ENCODE assay signal across 8 cellular contexts in genomic region chr2:156399950-156400703, GRCh38. TPM values are rescaled to one million over a fixed set of nuclear protein-coding genes. Genes with fewer than 3 reads are reported as not detected.
A peak's percentile ranks its signal among the peaks of the same experiment; 100 is the strongest.
DNase-seq lines count a peak whose midpoint lies in the region; ATAC-seq and TF ChIP-seq lines count a peak whose summit lies in the region.

No MANE protein-coding gene starts in this region.

- no TSS peak for BruUV-seq in Panc1 (replicated peaks; lab: Mats Ljungman, UMichigan)

- H3K27me3 ChIP-seq in Panc1 (ENCODE audit: control insufficient read depth, insufficient read depth, low read length) (no peaks in the 10 kb centered on the region), body of pancreas (no peaks in the 10 kb centered on the region)

- ATAC-seq in GM21447 (IDR thresholded peaks at IDR 0.05; ENCODE audit: unreplicated experiment) (peak; percentile 37), Panc1 (peak; percentile 96), body of pancreas (peak; percentile 88)

- peak overlapping the region; percentile 69 for H3K27ac ChIP-seq in Panc1 (ENCODE audit: low read length)
- H3K27ac ChIP-seq in body of pancreas = peak overlapping the region; percentile 85 to 94 (median 88)

- peak; percentile 15 to 63 for DNase-seq in NCI-H187 (lab: John Stamatoyannopoulos, UW)
- no peak for DNase-seq in NCI-H187 treated with DMSO at 0.1 percent for 48 hours (lab: John Stamatoyannopoulos, UW)
- DNase-seq in HS-27A (ENCODE audit: low read depth) = peak; percentile 51
- no peak for DNase-seq in Panc1 (ENCODE audit: low read depth, low spot score)
- DNase-seq in body of pancreas = peak; percentile 85 to 92 (median 90)
- DNase-seq in hypothalamus (lab: John Stamatoyannopoulos, UW) = peak; percentile 32 to 97 (median 74)
- DNase-seq in putamen (ENCODE audit: low spot score) = peak; percentile 85

- POLR2A ChIA-PET in Panc1 (lab: Charles Lee) = interaction anchor here (0.6 to 0.9 kb wide), 2 partner anchors 66 to 587 kb away, joined by 3 to 5 read pairs; no protein-coding TSS in a partner anchor

- H3K9me3 ChIP-seq in Panc1 (ENCODE audit: control insufficient read depth, insufficient read depth, low read depth, low read length) (no peaks in the 10 kb centered on the region), body of pancreas (no peaks in the 10 kb centered on the region)

- H3K4me1 ChIP-seq in Panc1 (ENCODE audit: control insufficient read depth, insufficient read depth, low read length) = peaks cover 7% of the 10 kb centered on the region
- H3K4me1 ChIP-seq in body of pancreas = peaks cover 14% of the 10 kb centered on the region

- intact Hi-C loops in Panc1 (cut with micrococcal nuclease; ENCODE audit: unreplicated experiment) = loop anchor here (5.0 kb wide), 1 partner anchor 58 kb away; no protein-coding TSS in a partner anchor
- intact Hi-C loops in body of pancreas (cut with DNase I) = no loop called here

- TF ChIP-seq CTCF in Panc1 (IDR thresholded peaks at IDR 0.05) = no peak
- peak in 1 of 7 experiments; percentile 0 for TF ChIP-seq CTCF in body of pancreas (IDR thresholded peaks at IDR 0.05)

- 1% methylated on average over 12 to 35 of the region's 36 CpGs for WGBS in body of pancreas, 2 donors

- peak overlapping the region; percentile 76 to 77 for H3K4me3 ChIP-seq in Panc1 (ENCODE audit: low read depth in 2 of 2, low read length in 2 of 2)
- peak overlapping the region; percentile 1 to 67 for H3K4me3 ChIP-seq in body of pancreas

- H3K36me3 ChIP-seq in Panc1 (ENCODE audit: control insufficient read depth, insufficient read depth, low read length) = no peaks in the 10 kb centered on the region
- H3K36me3 ChIP-seq in body of pancreas (replicated peaks in 1 of 2; ENCODE audit: insufficient read depth in 1 of 2, low read depth in 2 of 2) = no peaks in the 10 kb centered on the region

- in situ Hi-C loops in Panc1 (cut with HindIII; ENCODE audit: low pct_unique_long_range_greater_than_20kb, low sequenced_read_pairs) = no loop called here

- CTCF ChIA-PET in Panc1 (lab: Charles Lee) = interaction anchor here (0.5 kb wide), 1 partner anchor 64 kb away, joined by 3 read pairs; no protein-coding TSS in a partner anchor

- peak in 2 of 3 donors; percentile 57 to 58 for TF ChIP-seq POLR2A in body of pancreas (IDR thresholded peaks at IDR 0.05)

RNA-seq across cellular contexts. Expression of gene GPD2, which starts 36.1 kb away (rescaled TPM):
- 27.5 TPM for total RNA-seq in Panc1 (2021; ENCODE audit: unreplicated experiment)
- polyA plus RNA-seq in Panc1 (2012; ENCODE audit: insufficient read length) = 10.0 TPM
- total RNA-seq in body of pancreas = 10 to 100 TPM; 20.5 to 76.8 TPM

Comparison
In these comparisons a context has a peak if more than half of its experiments do, and no peak if none do; other contexts are left out.
1. DNase-seq: peak in NCI-H187 (2 of 2), HS-27A (single experiment), body of pancreas (4 of 4), hypothalamus (51 of 51) and putamen (single experiment); none in NCI-H187 treated with DMSO at 0.1 percent for 48 hours (single experiment) and Panc1 (single experiment).
2. ATAC-seq: peak in every context shown above with its lines; median percentile 96 in Panc1; 88 in body of pancreas; 37 in GM21447.